ENCODE assay signal across 9 cellular contexts in genomic region chr1:22055463-22055862, GRCh38. TPM values are rescaled to one million over a fixed set of nuclear protein-coding genes. Genes with fewer than 3 reads are reported as not detected.
A peak's percentile ranks its signal among the peaks of the same experiment; 100 is the strongest.
DNase-seq lines count a peak whose midpoint lies in the region; ATAC-seq, FAIRE-seq and TF ChIP-seq lines count a peak whose summit lies in the region.
"Had no signal": no experiment of that assay in that cellular context is flagged by ENCODE, and none has a peak within 500 bp of the region (broad histone marks: within the 10 kb centered on the region; RNA-seq: fewer than 3 reads in every experiment).

No MANE protein-coding gene starts in this region.

- peak overlapping the region; percentile 45 to 97 (median 71) for H3K4me2 ChIP-seq in BLaER1 treated with 17β-estradiol and CSF1 and Interleukin-3, amounts not matched to agents 10 nM and 100 nM
- peak overlapping the region; percentile 4; the same call in 1 of the 2 replicates for H3K4me2 ChIP-seq in K562 (ENCODE audit: insufficient read depth, low read length)

- POLR2A ChIA-PET in K562 (lab: Yijun Ruan, JAX), result interaction anchor here (0.6 to 5.2 kb wide), 5 partner anchors 11 to 406 kb away, joined by 3 to 47 read pairs (median 4); no protein-coding TSS in a partner anchor

- peaks cover 3% of the 10 kb centered on the region for H3K9me1 ChIP-seq in K562 (ENCODE audit: control insufficient read depth, insufficient read depth, low read length)

- no peak overlapping the region for H2AFZ ChIP-seq in K562 (ENCODE audit: low read depth, low read length)

- CTCF ChIA-PET in K562 (lab: Yijun Ruan, JAX; ENCODE audit: low intra/inter-chr PET ratio), result no interaction called here

- peak overlapping the region in 1 of 11 experiments; percentile 40; a peak in 1 of 22 replicates for H3K27ac ChIP-seq in BLaER1 treated with 17β-estradiol and CSF1 and Interleukin-3, amounts not matched to agents 10 nM and 100 nM
- H3K27ac ChIP-seq in K562 (ENCODE audit: extremely low read depth, low read depth, low read length), result peak overlapping the region; percentile 18; the same call in 1 of the 3 replicates

- no TSS peak for BruUV-seq in K562 (replicated peaks; lab: Mats Ljungman, UMichigan)

- no peak for TF ChIP-seq POLR2A in K562 (conservative IDR thresholded peaks at IDR 0.05)

- TF ChIP-seq CTCF in HFFc6 (IDR thresholded peaks at IDR 0.05) (no peak), K562 (IDR thresholded peaks at IDR 0.05 in 2 of 3, conservative IDR thresholded peaks at IDR 0.05 in 1 of 3; ENCODE audit: insufficient read depth in 2 of 3, low read depth in 1 of 3, low read length in 3 of 3) (no peak)

- H3K79me2 ChIP-seq in K562 (ENCODE audit: control insufficient read depth, insufficient read depth, low read length), result peaks cover 82% of the 10 kb centered on the region

- no peaks in the 10 kb centered on the region for H3K9me3 Mint-ChIP-seq in HFFc6
- H3K9me3 Mint-ChIP-seq in natural killer cell treated with Interleukin-12 subunit alpha and Interleukin-12 subunit beta and Interleukin-15 and Interleukin-18, amount 100 ng/mL, for 72 hours, result no peaks in the 10 kb centered on the region

- peaks cover 30% of the 10 kb centered on the region for H3K36me3 Mint-ChIP-seq in HFFc6 (ENCODE audit: low read depth)
- H3K36me3 Mint-ChIP-seq in natural killer cell treated with Interleukin-12 subunit alpha and Interleukin-12 subunit beta and Interleukin-15 and Interleukin-18, amount 100 ng/mL, for 72 hours, result peaks cover 13% of the 10 kb centered on the region

- peak overlapping the region in 5 of 10 experiments; percentile 7 to 43 (median 36); a peak in 6 of 20 replicates for H3K4me3 ChIP-seq in BLaER1 treated with 17β-estradiol and CSF1 and Interleukin-3, amounts not matched to agents 10 nM and 100 nM
- no peak overlapping the region for H3K4me3 ChIP-seq in K562

- DNase-seq in HFFc6 (no peak), K562 (ENCODE audit: extremely low read depth in 1 of 4, low spot score in 3 of 4) (no peak), foreskin melanocyte (no peak), SW 1271 (lab: John Stamatoyannopoulos, UW) (no peak), NCI-H1930 (lab: John Stamatoyannopoulos, UW) (no peak)
- no peak for DNase-seq in natural killer cell treated with Interleukin-12 subunit alpha and Interleukin-12 subunit beta and Interleukin-15 and Interleukin-18, amount 100 ng/mL, for 72 hours (ENCODE audit: low spot score)
- DNase-seq: NCI-H748 treated with DMSO at 0.1 percent for 48 hours had no signal

- peaks cover 57 to 74% (median 66%) of the 10 kb centered on the region in 10 experiments for H3K4me1 ChIP-seq in BLaER1 treated with 17β-estradiol and CSF1 and Interleukin-3, amounts not matched to agents 10 nM and 100 nM
- H3K4me1 ChIP-seq in K562 (replicated peaks in 1 of 2; ENCODE audit: control insufficient read depth in 2 of 2, insufficient read depth in 2 of 2, low read length in 2 of 2), result peaks cover 21 to 26% of the 10 kb centered on the region in 2 experiments; a peak in 4 of 5 replicates

- H3K27me3 Mint-ChIP-seq in HFFc6 (ENCODE audit: insufficient read depth), result peaks cover 7% of the 10 kb centered on the region
- H3K27me3 Mint-ChIP-seq in natural killer cell treated with Interleukin-12 subunit alpha and Interleukin-12 subunit beta and Interleukin-15 and Interleukin-18, amount 100 ng/mL, for 72 hours, result no peaks in the 10 kb centered on the region

- in situ Hi-C loops in K562 (cut with MboI), result no loop called here

- H3K9ac ChIP-seq in BLaER1 treated with 17β-estradiol and CSF1 and Interleukin-3, amounts not matched to agents 10 nM and 100 nM, result peak overlapping the region in 1 of 11 experiments; percentile 54; a peak in 3 of 22 replicates
- no peak overlapping the region for H3K9ac ChIP-seq in K562 (ENCODE audit: insufficient read depth in 1 of 2, low read depth in 2 of 2, low read length in 2 of 2)

- H3K27ac Mint-ChIP-seq in HFFc6, result peak overlapping the region; percentile 26; the same call in 1 of the 2 replicates
- peak overlapping the region; percentile 90 to 93 for H3K27ac Mint-ChIP-seq in natural killer cell treated with Interleukin-12 subunit alpha and Interleukin-12 subunit beta and Interleukin-15 and Interleukin-18, amount 100 ng/mL, for 72 hours

- peaks cover 71 to 74% (median 73%) of the 10 kb centered on the region in 11 experiments for H4K20me1 ChIP-seq in BLaER1 treated with 17β-estradiol and CSF1 and Interleukin-3, amounts not matched to agents 10 nM and 100 nM
- peaks cover 32% of the 10 kb centered on the region for H4K20me1 ChIP-seq in K562 (replicated peaks; ENCODE audit: control insufficient read depth, insufficient read depth, low read length)

- no peaks in the 10 kb centered on the region for H3K9me3 ChIP-seq in BLaER1 treated with 17β-estradiol and CSF1 and Interleukin-3, amounts not matched to agents 10 nM and 100 nM (replicated peaks in 1 of 11)
- H3K9me3 ChIP-seq in K562 (replicated peaks; ENCODE audit: control insufficient read depth, insufficient read depth, low read depth, low read length), result peaks cover 2% of the 10 kb centered on the region; the same call in 1 of the 2 replicates

- H3K27me3 ChIP-seq in BLaER1 treated with 17β-estradiol and CSF1 and Interleukin-3, amounts not matched to agents 10 nM and 100 nM, result no peaks in the 10 kb centered on the region
- H3K27me3 ChIP-seq in K562 (ENCODE audit: control insufficient read depth in 2 of 2, insufficient read depth in 2 of 2, low read length in 2 of 2), result no peaks in the 10 kb centered on the region

- peaks cover 25 to 60% (median 52%) of the 10 kb centered on the region in 11 experiments for H3K36me3 ChIP-seq in BLaER1 treated with 17β-estradiol and CSF1 and Interleukin-3, amounts not matched to agents 10 nM and 100 nM
- peaks cover 45% of the 10 kb centered on the region for H3K36me3 ChIP-seq in K562 (ENCODE audit: control insufficient read depth, insufficient read depth, low read length)

- WGBS in K562 (ENCODE audit: insufficient coverage, low coverage, missing lambda C conversion rate), result 77% methylated on average over 6 of the region's 6 CpGs

- H3K4me3 Mint-ChIP-seq in HFFc6, result peak overlapping the region; percentile 60
- peak overlapping the region; percentile 65 for H3K4me3 Mint-ChIP-seq in natural killer cell treated with Interleukin-12 subunit alpha and Interleukin-12 subunit beta and Interleukin-15 and Interleukin-18, amount 100 ng/mL, for 72 hours

- no peak for FAIRE-seq in K562 (lab: Jason Lieb, UNC)

- TF ChIP-seq EP300 in K562 (IDR thresholded peaks at IDR 0.05; ENCODE audit: low read length), result no peak

- no peak for TF ChIP-seq RAD21 in K562 (CRISPR knock-in tag; conservative IDR thresholded peaks at IDR 0.05 in 1 of 2, IDR thresholded peaks at IDR 0.05 in 1 of 2)

- ATAC-seq in K562 (no peak), HG03432 (IDR thresholded peaks at IDR 0.05; ENCODE audit: unreplicated experiment) (no peak)
- no peak for ATAC-seq in natural killer cell treated with Interleukin-12 subunit alpha and Interleukin-12 subunit beta and Interleukin-15 and Interleukin-18, amount 100 ng/mL, for 72 hours

- intact Hi-C loops in K562 (cut with micrococcal nuclease), result no loop called here

- peaks cover 44% of the 10 kb centered on the region for H3K4me1 Mint-ChIP-seq in HFFc6 (ENCODE audit: low read depth)
- H3K4me1 Mint-ChIP-seq in natural killer cell treated with Interleukin-12 subunit alpha and Interleukin-12 subunit beta and Interleukin-15 and Interleukin-18, amount 100 ng/mL, for 72 hours (ENCODE audit: low read depth in 2 of 2), result peaks cover 48 to 68% of the 10 kb centered on the region in 2 donors

RNA-seq across cellular contexts. Expression of gene CDC42, which starts 3.0 kb away (rescaled TPM):
- 100 to 1,000 TPM; 273 to 298 (median 280) TPM for total RNA-seq in HFFc6 (2021; fragmentation: NEBNext Ultra II Directional; extraction: Animal tissue kit (Norgen Biotek cat#: 25700))
- total RNA-seq in K562 (2011; cell fraction: chromatin; rRNA removed; ENCODE audit: low replicate concordance), result 27.3 and 52.8 TPM in 2 replicates
- total RNA-seq in K562 (2011; cell fraction: nucleolus; rRNA removed), result 16.5 and 16.7 TPM in 2 replicates
- 28.4 and 33.8 TPM in 2 replicates for total RNA-seq in K562 (2011; cell fraction: nucleoplasm; rRNA removed)
- 186 and 222 TPM in 2 replicates for total RNA-seq in K562 (2014; rRNA removed)
- 370 and 448 TPM in 2 replicates for total RNA-seq in K562 (2014; rRNA removed; fragmentation: Illumina TruSeq; extraction: Trizol)
- 313 and 336 TPM in 2 replicates for total RNA-seq in K562 (2015; rRNA removed; fragmentation: Illumina TruSeq; extraction: Trizol)
- 242 and 247 TPM in 2 replicates for total RNA-seq in K562 (2021)
- polyA plus RNA-seq in K562 (2011; rRNA removed), result 331 and 398 TPM in 2 replicates
- 104 and 188 TPM in 2 replicates for polyA plus RNA-seq in K562 (2011; cell fraction: cytosol; rRNA removed)
- 43.4 and 84.2 TPM in 2 replicates for polyA plus RNA-seq in K562 (2011; cell fraction: nucleus; rRNA removed)
- 204 and 451 TPM in 2 replicates for polyA plus RNA-seq in K562 (2012)
- polyA plus RNA-seq in K562 (2014; fragmentation: Illumina TruSeq; extraction: Trizol), result 345 and 351 TPM in 2 replicates
- 100 to 1,000 TPM; 230 to 325 TPM for polyA plus RNA-seq in K562 (2014; fragmentation: Nextera tagmentation; extraction: Ambion mirVana)
- 192 and 212 TPM in 2 replicates for polyA plus RNA-seq in K562 (2014; rRNA removed)
- 345 and 401 TPM in 2 replicates for polyA minus RNA-seq in K562 (2011; rRNA and poly(A)+ RNA removed)
- polyA minus RNA-seq in K562 (2011; cell fraction: cytosol; rRNA and poly(A)+ RNA removed), result 105 and 170 TPM in 2 replicates
- polyA minus RNA-seq in K562 (2011; cell fraction: nucleus; rRNA and poly(A)+ RNA removed), result 11.2 and 35.4 TPM in 2 replicates
- 100 to 1,000 TPM; 191 to 394 TPM for total RNA-seq in natural killer cell treated with Interleukin-12 subunit alpha and Interleukin-12 subunit beta and Interleukin-15 and Interleukin-18, amount 100 ng/mL, for 72 hours

RNA-seq across cellular contexts. Expression of gene CELA3A, which starts 54.0 kb away (rescaled TPM):
- total RNA-seq in HFFc6 (2021; fragmentation: NEBNext Ultra II Directional; extraction: Animal tissue kit (Norgen Biotek cat#: 25700)), result not detected
- not detected in 2 replicates for total RNA-seq in K562 (2011; cell fraction: chromatin; rRNA removed; ENCODE audit: low replicate concordance)
- total RNA-seq in K562 (2011; cell fraction: nucleolus; rRNA removed), result not detected in 2 replicates
- not detected in 2 replicates for total RNA-seq in K562 (2011; cell fraction: nucleoplasm; rRNA removed)
- total RNA-seq in K562 (2014; rRNA removed) (not detected in 2 replicates), K562 (2014; rRNA removed; fragmentation: Illumina TruSeq; extraction: Trizol) (not detected in 2 replicates), K562 (2015; rRNA removed; fragmentation: Illumina TruSeq; extraction: Trizol) (not detected in 2 replicates), K562 (2021) (5.4 and 5.7 TPM in 2 replicates)
- polyA plus RNA-seq in K562 (2011; rRNA removed) (not detected in 2 replicates), K562 (2014; fragmentation: Illumina TruSeq; extraction: Trizol) (not detected in 2 replicates), K562 (2014; fragmentation: Nextera tagmentation; extraction: Ambion mirVana) (not detected), K562 (2014; rRNA removed) (not detected in 2 replicates)
- polyA plus RNA-seq in K562 (2011; cell fraction: cytosol; rRNA removed), result not detected in 2 replicates
- polyA plus RNA-seq in K562 (2011; cell fraction: nucleus; rRNA removed), result not detected in 2 replicates
- not detected in 2 replicates for polyA plus RNA-seq in K562 (2012)
- not detected in 2 replicates for polyA minus RNA-seq in K562 (2011; rRNA and poly(A)+ RNA removed)
- polyA minus RNA-seq in K562 (2011; cell fraction: cytosol; rRNA and poly(A)+ RNA removed), result not detected in 2 replicates
- polyA minus RNA-seq in K562 (2011; cell fraction: nucleus; rRNA and poly(A)+ RNA removed), result not detected in 2 replicates
- total RNA-seq in natural killer cell treated with Interleukin-12 subunit alpha and Interleukin-12 subunit beta and Interleukin-15 and Interleukin-18, amount 100 ng/mL, for 72 hours, result not detected
